26 cellular contexts compared by ENCODE assay signal in genomic region chr13:57825066-57825465, GRCh38.
"Had no signal": no experiment of that assay in that cellular context is flagged by ENCODE, and none has a peak within 500 bp of the region (broad histone marks: within the 10 kb centered on the region; RNA-seq: fewer than 3 reads in every experiment).

No MANE protein-coding gene starts in this region.

- H3K36me3 Mint-ChIP-seq: mesothelial cell of epicardium; naive B cell; neural progenitor cell; stimulated activated effector memory CD8-positive, alpha-beta T cell treated with anti-CD3 and anti-CD28 coated beads, Interleukin-12 subunit alpha, Interleukin-12 subunit beta, amount 100 ng/mL, for 72 hours had no signal

- H3K27ac Mint-ChIP-seq: mesothelial cell of epicardium; naive B cell; nephron; neural progenitor cell; stimulated activated effector memory CD8-positive, alpha-beta T cell treated with anti-CD3 and anti-CD28 coated beads, Interleukin-12 subunit alpha, Interleukin-12 subunit beta, amount 100 ng/mL, for 72 hours had no signal

- H3K9me3 Mint-ChIP-seq: mesothelial cell of epicardium, nephron, neural progenitor cell had no signal

- ATAC-seq: heart right ventricle, left cardiac atrium, left lung, mucosa of descending colon, right cardiac atrium had no signal

- H3K4me3 Mint-ChIP-seq: mesothelial cell of epicardium; naive B cell; nephron; neural progenitor cell; stimulated activated effector memory CD8-positive, alpha-beta T cell treated with anti-CD3 and anti-CD28 coated beads, Interleukin-12 subunit alpha, Interleukin-12 subunit beta, amount 100 ng/mL, for 72 hours had no signal

- DNase-seq: dermis blood vessel endothelial cell; effector memory CD4-positive, alpha-beta T cell; erythroblast; esophagus squamous epithelium; foreskin melanocyte; glutamatergic neuron; heart right ventricle; hippocampal formation; left cardiac atrium; left lung; mesenchymal stem cell; mucosa of descending colon; naive B cell; nucleus accumbens; right cardiac atrium; sigmoid colon; stimulated activated CD4-positive, alpha-beta T cell treated with anti-CD3 and anti-CD28 coated beads, Interleukin-2, amount 100 ng/mL, for 24 hours; stimulated activated CD4-positive, alpha-beta T cell treated with anti-CD3 and anti-CD28 coated beads, Interleukin-4, amount 100 ng/mL, for 24 hours; stimulated activated naive CD4-positive, alpha-beta T cell treated with Interleukin-2 at 50 U/mL for 16 hours; stomach; thyroid gland; trophoblast cell had no signal

- H3K27me3 Mint-ChIP-seq: naive B cell had no signal

- H3K4me1 Mint-ChIP-seq: naive B cell; stimulated activated effector memory CD8-positive, alpha-beta T cell treated with anti-CD3 and anti-CD28 coated beads, Interleukin-12 subunit alpha, Interleukin-12 subunit beta, amount 100 ng/mL, for 72 hours had no signal
